9 cellular contexts compared by ENCODE assay signal in genomic region chr2:118846667-118847446, GRCh38. TPM values are rescaled to one million over a fixed set of nuclear protein-coding genes. Genes with fewer than 3 reads are reported as not detected.
DNase-seq lines count a peak whose midpoint lies in the region; ATAC-seq and TF ChIP-seq lines count a peak whose summit lies in the region.
"Had no signal": no experiment of that assay in that cellular context is flagged by ENCODE, and none has a peak within 500 bp of the region (broad histone marks: within the 10 kb centered on the region; RNA-seq: fewer than 3 reads in every experiment).

No MANE protein-coding gene starts in this region.

- peaks cover 56% of the 10 kb centered on the region for H3K27me3 Mint-ChIP-seq in endothelial cell (ENCODE audit: unreplicated experiment)
- peaks cover 85% of the 10 kb centered on the region for H3K27me3 Mint-ChIP-seq in stimulated activated memory B cell treated with anti-CD40 and anti-IgM and Interleukin-4, amounts not matched to agents 10 μg/mL and 1 μg/mL and 100 μg/mL, for 72 hours

- no peak overlapping the region for H3K27ac ChIP-seq in parathyroid adenoma
- H3K27ac ChIP-seq: KMS-11 had no signal

- no peak overlapping the region for H3K9ac ChIP-seq in parathyroid adenoma
- H3K9ac ChIP-seq: KMS-11 had no signal

- H3K36me3 Mint-ChIP-seq in endothelial cell (ENCODE audit: low read depth, unreplicated experiment): no peaks in the 10 kb centered on the region
- H3K36me3 Mint-ChIP-seq in stimulated activated memory B cell treated with anti-CD40 and anti-IgM and Interleukin-4, amounts not matched to agents 10 μg/mL and 1 μg/mL and 100 μg/mL, for 72 hours: no peaks in the 10 kb centered on the region

- no peak for ATAC-seq in stimulated activated memory B cell treated with anti-CD40 and anti-IgM and Interleukin-4, amounts not matched to agents 10 μg/mL and 1 μg/mL and 100 μg/mL, for 72 hours

- H3K4me3 Mint-ChIP-seq in endothelial cell (ENCODE audit: unreplicated experiment): peak overlapping the region; percentile 75
- no peak overlapping the region for H3K4me3 Mint-ChIP-seq in stimulated activated memory B cell treated with anti-CD40 and anti-IgM and Interleukin-4, amounts not matched to agents 10 μg/mL and 1 μg/mL and 100 μg/mL, for 72 hours

- H3K4me1 ChIP-seq in parathyroid adenoma: no peaks in the 10 kb centered on the region

- peak overlapping the region; percentile 8 for H2AFZ ChIP-seq in parathyroid adenoma

- DNase-seq in EH (ENCODE audit: low read depth) (peak; percentile 31), LoVo (ENCODE audit: low spot score) (peak; percentile 7), endothelial cell (ENCODE audit: low spot score) (peak; percentile 28), SHP77 (lab: John Stamatoyannopoulos, UW) (no peak), superior temporal gyrus (ENCODE audit: extremely low spot score) (no peak)

- no peak overlapping the region for H3K4me3 ChIP-seq in parathyroid adenoma (ENCODE audit: low read depth, low read length)

- peaks cover 22% of the 10 kb centered on the region for H3K27me3 ChIP-seq in parathyroid adenoma (ENCODE audit: control insufficient read depth, insufficient read depth, low read length)

- peak overlapping the region; percentile 35 for H3K4me2 ChIP-seq in parathyroid adenoma (ENCODE audit: low read length)
- H3K4me2 ChIP-seq: KMS-11 had no signal

- no peaks in the 10 kb centered on the region for H3K9me3 Mint-ChIP-seq in endothelial cell (ENCODE audit: unreplicated experiment)
- no peaks in the 10 kb centered on the region for H3K9me3 Mint-ChIP-seq in stimulated activated memory B cell treated with anti-CD40 and anti-IgM and Interleukin-4, amounts not matched to agents 10 μg/mL and 1 μg/mL and 100 μg/mL, for 72 hours

- no peak for TF ChIP-seq CTCF in endothelial cell (IDR thresholded peaks at IDR 0.05; ENCODE audit: unreplicated experiment)
- TF ChIP-seq CTCF in parathyroid adenoma (IDR thresholded peaks at IDR 0.05): no peak

- peaks cover 40% of the 10 kb centered on the region for H3K4me1 Mint-ChIP-seq in endothelial cell (ENCODE audit: unreplicated experiment)
- H3K4me1 Mint-ChIP-seq in stimulated activated memory B cell treated with anti-CD40 and anti-IgM and Interleukin-4, amounts not matched to agents 10 μg/mL and 1 μg/mL and 100 μg/mL, for 72 hours: peaks cover 6% of the 10 kb centered on the region

- H3K9me3 ChIP-seq in parathyroid adenoma (ENCODE audit: control insufficient read depth, low read length): no peaks in the 10 kb centered on the region

- H3K36me3 ChIP-seq in parathyroid adenoma (ENCODE audit: control insufficient read depth, insufficient read depth, low read length): no peaks in the 10 kb centered on the region

- no peaks in the 10 kb centered on the region for H3K79me2 ChIP-seq in parathyroid adenoma

- no peak overlapping the region for H3K27ac Mint-ChIP-seq in endothelial cell (ENCODE audit: unreplicated experiment)
- no peak overlapping the region for H3K27ac Mint-ChIP-seq in stimulated activated memory B cell treated with anti-CD40 and anti-IgM and Interleukin-4, amounts not matched to agents 10 μg/mL and 1 μg/mL and 100 μg/mL, for 72 hours

RNA-seq across cellular contexts. Expression of gene EN1, which starts 0.6 kb away (rescaled TPM):
- 0.87 TPM for total RNA-seq in endothelial cell (ENCODE audit: unreplicated experiment)
- total RNA-seq: activated CD8-positive, alpha-beta memory T cell treated with anti-CD3 and anti-CD28 coated beads for 36 hours had no signal

Comparison
In these comparisons a context has a peak if more than half of its experiments do, and no peak if none do; other contexts are left out.
1. DNase-seq: peak in EH (single experiment), LoVo (single experiment) and endothelial cell (single experiment); none in SHP77 (0 of 2) and superior temporal gyrus (single experiment).